In genomic region chr9:6079386-6079785, GRCh38 we compare ENCODE assay signal across 9 cellular contexts.
DNase-seq lines count a peak whose midpoint lies in the region; ATAC-seq, FAIRE-seq and TF ChIP-seq lines count a peak whose summit lies in the region.
"Had no signal": no experiment of that assay in that cellular context is flagged by ENCODE, and none has a peak within 500 bp of the region (broad histone marks: within the 10 kb centered on the region; RNA-seq: fewer than 3 reads in every experiment).

No MANE protein-coding gene starts in this region.

- WGBS in psoas muscle, 3 donors = 82 to 87% (median 84%) methylated on average over 5 of the region's 5 CpGs

- no peak for FAIRE-seq in endothelial cell of umbilical vein (lab: Jason Lieb, UNC)
- FAIRE-seq in GM19239 (lab: Jason Lieb, UNC) = no peak

- TF ChIP-seq POLR2A in endothelial cell of umbilical vein (IDR thresholded peaks at IDR 0.05; ENCODE audit: low read depth, low read length) = no peak

- H3K4me3 ChIP-seq in endothelial cell of umbilical vein (replicated peaks in 1 of 3; ENCODE audit: insufficient read depth in 1 of 3, low read depth in 1 of 3, low read length in 3 of 3) (no peak overlapping the region), psoas muscle (peak overlapping the region; percentile 60)

- peak in 1 of 4 donors; percentile 20 for ATAC-seq in psoas muscle
- ATAC-seq in GM18498 (IDR thresholded peaks at IDR 0.05; ENCODE audit: unreplicated experiment) = no peak

- TF ChIP-seq CTCF in endothelial cell of umbilical vein (IDR thresholded peaks at IDR 0.05; ENCODE audit: extremely low read depth in 1 of 2, insufficient read depth in 1 of 2, low read depth in 1 of 2, low read length in 2 of 2) (no peak), psoas muscle (IDR thresholded peaks at IDR 0.05) (no peak)

- POLR2A ChIA-PET in endothelial cell of umbilical vein (lab: Charles Lee) = no interaction called here

- H3K9me1 ChIP-seq in endothelial cell of umbilical vein (replicated peaks; ENCODE audit: control insufficient read depth, extremely low read depth, insufficient read depth, low read length) = no peaks in the 10 kb centered on the region

- intact Hi-C loops in endothelial cell of umbilical vein (cut with micrococcal nuclease) = no loop called here
- intact Hi-C loops in psoas muscle (cut with DNase I) = no loop called here

- H3K4me2 ChIP-seq in endothelial cell of umbilical vein (ENCODE audit: insufficient read depth, low read length) = no peak overlapping the region

- BruUV-seq in endothelial cell of umbilical vein (replicated peaks; lab: Mats Ljungman, UMichigan) = no TSS peak

- H3K9ac ChIP-seq in endothelial cell of umbilical vein (replicated peaks; ENCODE audit: extremely low read depth, insufficient read depth, low read length) = no peak overlapping the region

- H2AFZ ChIP-seq in endothelial cell of umbilical vein (ENCODE audit: low read depth, low read length) = peak overlapping the region; percentile 99

- H3K27ac ChIP-seq in endothelial cell of umbilical vein (ENCODE audit: insufficient read depth, low read depth, low read length) (no peak overlapping the region), psoas muscle (no peak overlapping the region)

- H3K27me3 ChIP-seq in endothelial cell of umbilical vein (ENCODE audit: control insufficient read depth in 2 of 2, insufficient read depth in 2 of 2, low read length in 2 of 2) = no peaks in the 10 kb centered on the region
- no peaks in the 10 kb centered on the region for H3K27me3 ChIP-seq in psoas muscle (ENCODE audit: insufficient read depth in 3 of 3, low read length in 2 of 3)

- H3K9me3 ChIP-seq in endothelial cell of umbilical vein (replicated peaks; ENCODE audit: control insufficient read depth, insufficient read depth, low read length) (no peaks in the 10 kb centered on the region), psoas muscle (no peaks in the 10 kb centered on the region)

- no peaks in the 10 kb centered on the region for H3K79me2 ChIP-seq in endothelial cell of umbilical vein (ENCODE audit: control insufficient read depth, insufficient read depth, low read length)

- H3K4me1 ChIP-seq in endothelial cell of umbilical vein (ENCODE audit: control insufficient read depth, extremely low read depth, insufficient read depth, low read length) (no peaks in the 10 kb centered on the region), psoas muscle (no peaks in the 10 kb centered on the region)

- dilution Hi-C loops in endothelial cell of umbilical vein (cut with MboI; ENCODE audit: extremely low pct_ligation_motif_present, low sequenced_read_pairs) = no loop called here

- DNase-seq in NCI-H2107 treated with DMSO at 0.1 percent for 48 hours (lab: John Stamatoyannopoulos, UW; ENCODE audit: unreplicated experiment) (peak; percentile 41), NCI-H2107 (lab: John Stamatoyannopoulos, UW) (no peak), NCI-H526 (lab: John Stamatoyannopoulos, UW) (peak; percentile 10 to 34), endothelial cell of umbilical vein (ENCODE audit: low read depth, low spot score) (no peak), psoas muscle (no peak), GM19239 (ENCODE audit: insufficient read length, low spot score) (no peak), HuH-7.5 (ENCODE audit: low spot score) (no peak)
- DNase-seq: activated CD4-positive, alpha-beta T cell treated with anti-CD3 and anti-CD28 coated beads for 1 hour had no signal

- CTCF ChIA-PET in endothelial cell of umbilical vein (lab: Charles Lee) = interaction anchor here (1.0 to 1.6 kb wide), 2 partner anchors 151 to 227 kb away, joined by 3 to 18 read pairs; no protein-coding TSS in a partner anchor

- H4K20me1 ChIP-seq in endothelial cell of umbilical vein (replicated peaks; ENCODE audit: control insufficient read depth, extremely low read depth, insufficient read depth, low read length) = no peaks in the 10 kb centered on the region

- H3K36me3 ChIP-seq in endothelial cell of umbilical vein (ENCODE audit: control insufficient read depth in 2 of 2, extremely low read depth in 1 of 2, insufficient read depth in 2 of 2, low read length in 2 of 2) (no peaks in the 10 kb centered on the region), psoas muscle (ENCODE audit: insufficient read depth in 1 of 2, low read depth in 1 of 2) (no peaks in the 10 kb centered on the region)

TF ChIP-seq in endothelial cell of umbilical vein, 7 proteins besides CTCF, POLR2A, EP300 and RAD21:
- TF ChIP-seq GATA2 (IDR thresholded peaks at IDR 0.05; ENCODE audit: insufficient read depth, insufficient read length, low read depth, low read length) (no peak), MYC (IDR thresholded peaks at IDR 0.05; ENCODE audit: low read depth, low read length) (no peak)
TF ChIP-seq in endothelial cell of umbilical vein: peak in this region for 0.

Comparison
In these comparisons a context has a peak if more than half of its experiments do, and no peak if none do; other contexts are left out.
1. DNase-seq: peak in NCI-H2107 treated with DMSO at 0.1 percent for 48 hours (single experiment) and NCI-H526 (2 of 2); none in NCI-H2107 (single experiment), endothelial cell of umbilical vein (single experiment), psoas muscle (0 of 2), GM19239 (single experiment) and HuH-7.5 (single experiment).